Comparison of ENCODE assay signal across 15 cellular contexts in the genomic region with DNA sequence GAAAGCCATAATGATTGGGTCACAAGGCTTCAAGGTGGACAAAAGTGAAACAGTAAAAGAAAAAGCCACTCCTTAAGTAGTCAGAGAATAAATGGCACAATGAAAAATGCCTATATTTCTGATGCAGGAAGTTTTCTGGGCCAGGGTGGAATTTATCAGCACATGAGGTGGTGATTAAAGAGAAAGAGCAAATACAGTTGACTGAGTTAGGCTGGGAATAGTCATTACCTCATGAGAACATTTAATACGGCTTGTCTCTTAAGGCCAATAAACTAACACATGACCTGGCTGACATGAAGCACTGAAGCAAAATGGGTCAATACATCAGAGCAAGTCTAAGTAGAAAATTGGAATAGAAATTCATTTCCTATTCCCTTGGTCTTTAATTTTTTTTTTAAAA.
A peak's percentile ranks its signal among the peaks of the same experiment; 100 is the strongest.
DNase-seq lines count a peak whose midpoint lies in the region; ATAC-seq and TF ChIP-seq lines count a peak whose summit lies in the region.
"Had no signal": no experiment of that assay in that cellular context is flagged by ENCODE, and none has a peak within 500 bp of the region (broad histone marks: within the 10 kb centered on the region; RNA-seq: fewer than 3 reads in every experiment).

No MANE protein-coding gene starts in this region.

- intact Hi-C loops in activated T-helper 1 cell treated with anti-CD3 and anti-CD28 coated beads, Interleukin-12 subunit alpha, Interleukin-12 subunit beta, Interleukin-2, Interleukin-4 antibody, amounts not matched to agents 30 ng/mL and 10 ng/mL and 1 ng/mL, durations not matched to agents 14 hours and 24 hours and 36 hours (cut with micrococcal nuclease), result no loop called here

- no peak overlapping the region for H3K27ac Mint-ChIP-seq in activated T-helper 1 cell treated with anti-CD3 and anti-CD28 coated beads, Interleukin-12 subunit alpha, Interleukin-12 subunit beta, Interleukin-2, Interleukin-4 antibody, amounts not matched to agents 30 ng/mL and 10 ng/mL and 1 ng/mL, durations not matched to agents 14 hours and 24 hours and 36 hours
- H3K27ac Mint-ChIP-seq: B cell; CD4-positive, CD25-positive, alpha-beta regulatory T cell; CD8-positive, alpha-beta memory T cell had no signal

- no peak for TF ChIP-seq CTCF in retinal pigment epithelial cell (conservative IDR thresholded peaks at IDR 0.05; ENCODE audit: low read depth, low read length)

- H3K4me1 Mint-ChIP-seq in activated T-helper 1 cell treated with anti-CD3 and anti-CD28 coated beads, Interleukin-12 subunit alpha, Interleukin-12 subunit beta, Interleukin-2, Interleukin-4 antibody, amounts not matched to agents 30 ng/mL and 10 ng/mL and 1 ng/mL, durations not matched to agents 14 hours and 24 hours and 36 hours (ENCODE audit: low read depth), result no peaks in the 10 kb centered on the region
- H3K4me1 Mint-ChIP-seq: B cell; CD4-positive, CD25-positive, alpha-beta regulatory T cell; CD8-positive, alpha-beta memory T cell had no signal

- H3K27ac ChIP-seq in neuronal stem cell (replicated peaks; ENCODE audit: low read length), result no peak overlapping the region

- H3K9ac ChIP-seq in endocrine pancreas (ENCODE audit: control insufficient read depth, insufficient read depth, low read length) (no peak overlapping the region), neuronal stem cell (ENCODE audit: low read depth, low read length, poor library complexity) (no peak overlapping the region)

- H3K4me2 ChIP-seq in neuronal stem cell (ENCODE audit: insufficient read depth, low read length, poor library complexity, severe bottlenecking), result no peak overlapping the region

- H2BK120ac ChIP-seq in neuronal stem cell (ENCODE audit: low read depth, low read length), result no peak overlapping the region

- no peak overlapping the region for H2BK12ac ChIP-seq in neuronal stem cell (ENCODE audit: low read length)

- no peak overlapping the region for H4K91ac ChIP-seq in neuronal stem cell (ENCODE audit: low read depth, low read length, poor library complexity)

- H3K9me3 Mint-ChIP-seq in activated T-helper 1 cell treated with anti-CD3 and anti-CD28 coated beads, Interleukin-12 subunit alpha, Interleukin-12 subunit beta, Interleukin-2, Interleukin-4 antibody, amounts not matched to agents 30 ng/mL and 10 ng/mL and 1 ng/mL, durations not matched to agents 14 hours and 24 hours and 36 hours, result peaks cover 2% of the 10 kb centered on the region

- H3K4me1 ChIP-seq in endocrine pancreas (ENCODE audit: control insufficient read depth, insufficient read depth, low read length), result peaks cover 18% of the 10 kb centered on the region
- no peaks in the 10 kb centered on the region for H3K4me1 ChIP-seq in neuronal stem cell (ENCODE audit: control insufficient read depth in 2 of 2, insufficient read depth in 1 of 2, low read depth in 1 of 2, low read length in 2 of 2)

- H3K4me3 Mint-ChIP-seq in activated T-helper 1 cell treated with anti-CD3 and anti-CD28 coated beads, Interleukin-12 subunit alpha, Interleukin-12 subunit beta, Interleukin-2, Interleukin-4 antibody, amounts not matched to agents 30 ng/mL and 10 ng/mL and 1 ng/mL, durations not matched to agents 14 hours and 24 hours and 36 hours, result no peak overlapping the region
- H3K4me3 Mint-ChIP-seq: B cell; CD8-positive, alpha-beta memory T cell had no signal

- no peak overlapping the region for H2BK15ac ChIP-seq in neuronal stem cell (ENCODE audit: low read length)

- no peaks in the 10 kb centered on the region for H3K79me1 ChIP-seq in neuronal stem cell (ENCODE audit: low read depth, low read length)

- H3K36me3 ChIP-seq in endocrine pancreas (ENCODE audit: control insufficient read depth, insufficient read depth, low read length), result no peaks in the 10 kb centered on the region
- H3K36me3 ChIP-seq in neuronal stem cell (replicated peaks in 1 of 2; ENCODE audit: control insufficient read depth in 2 of 2, insufficient read depth in 2 of 2, low read length in 2 of 2), result no peaks in the 10 kb centered on the region
- H3K36me3 ChIP-seq: HAP-1 had no signal

- ATAC-seq in GM19324 (IDR thresholded peaks at IDR 0.05; ENCODE audit: low FRiP score, unreplicated experiment), result no peak

- in situ Hi-C loops in SK-MEL-5 (cut with HindIII; ENCODE audit: low pct_unique_long_range_greater_than_20kb, low sequenced_read_pairs), result no loop called here

- H3K23ac ChIP-seq in neuronal stem cell (ENCODE audit: low read depth, low read length, poor library complexity), result no peak overlapping the region

- H4K8ac ChIP-seq in neuronal stem cell (ENCODE audit: low read depth, low read length), result no peak overlapping the region

- H3K14ac ChIP-seq in neuronal stem cell (ENCODE audit: low read length), result no peak overlapping the region

- no peak overlapping the region for H2AK5ac ChIP-seq in neuronal stem cell (ENCODE audit: low read depth, low read length)

- H3K27me3 Mint-ChIP-seq in activated T-helper 1 cell treated with anti-CD3 and anti-CD28 coated beads, Interleukin-12 subunit alpha, Interleukin-12 subunit beta, Interleukin-2, Interleukin-4 antibody, amounts not matched to agents 30 ng/mL and 10 ng/mL and 1 ng/mL, durations not matched to agents 14 hours and 24 hours and 36 hours (ENCODE audit: insufficient read depth), result no peaks in the 10 kb centered on the region
- H3K27me3 Mint-ChIP-seq: B cell; CD8-positive, alpha-beta memory T cell had no signal

- H3K9me3 ChIP-seq in endocrine pancreas (ENCODE audit: control insufficient read depth, low read length) (no peaks in the 10 kb centered on the region), neuronal stem cell (replicated peaks in 1 of 2; ENCODE audit: control insufficient read depth in 2 of 2, insufficient read depth in 1 of 2, low read depth in 1 of 2, low read length in 2 of 2) (no peaks in the 10 kb centered on the region)
- H3K9me3 ChIP-seq: HAP-1 had no signal

- no CpG with 5 or more reads among the region's 1 CpG for WGBS in neuronal stem cell (ENCODE audit: extremely low coverage in 2 of 2, insufficient read length in 2 of 2, insufficient replicate concordance in 1 of 2), 2 donors

- peak; percentile 32 for DNase-seq in SK-MEL-5 (ENCODE audit: low read depth, low spot score)
- DNase-seq in neuronal stem cell (ENCODE audit: low spot score), result no peak
- peak; percentile 34 for DNase-seq in retinal pigment epithelial cell (ENCODE audit: low read depth)
- DNase-seq in HuH-7 (ENCODE audit: low spot score), result no peak
- DNase-seq in SHP77 treated with DMSO at 0.1 percent for 48 hours (lab: John Stamatoyannopoulos, UW), result no peak
- no peak for DNase-seq in activated T-helper 1 cell treated with anti-CD3 and anti-CD28 coated beads, Interleukin-12 subunit alpha, Interleukin-12 subunit beta, Interleukin-2, Interleukin-4 antibody, amounts not matched to agents 30 ng/mL and 10 ng/mL and 1 ng/mL, durations not matched to agents 14 hours and 24 hours and 36 hours (ENCODE audit: low spot score)
- DNase-seq: C1 segment of cervical spinal cord; CD4-positive, CD25-positive, alpha-beta regulatory T cell; CD8-positive, alpha-beta memory T cell; COR-L47; GDM1 had no signal

- H3K4ac ChIP-seq in neuronal stem cell (ENCODE audit: low read length), result no peak overlapping the region

- H3K4me3 ChIP-seq in endocrine pancreas (ENCODE audit: control insufficient read depth, insufficient read depth, low read length) (peak overlapping the region; percentile 42), neuronal stem cell (ENCODE audit: low read length in 2 of 2) (no peak overlapping the region), retinal pigment epithelial cell (ENCODE audit: low read length) (no peak overlapping the region)
- H3K4me3 ChIP-seq: HAP-1 had no signal

- no peaks in the 10 kb centered on the region for H3K36me3 Mint-ChIP-seq in activated T-helper 1 cell treated with anti-CD3 and anti-CD28 coated beads, Interleukin-12 subunit alpha, Interleukin-12 subunit beta, Interleukin-2, Interleukin-4 antibody, amounts not matched to agents 30 ng/mL and 10 ng/mL and 1 ng/mL, durations not matched to agents 14 hours and 24 hours and 36 hours (ENCODE audit: low read depth)
- H3K36me3 Mint-ChIP-seq: CD4-positive, CD25-positive, alpha-beta regulatory T cell had no signal

- H2BK5ac ChIP-seq in neuronal stem cell (ENCODE audit: low read length), result no peak overlapping the region

- no peak overlapping the region for H3K18ac ChIP-seq in neuronal stem cell (ENCODE audit: low read length)

- no peaks in the 10 kb centered on the region for H3K27me3 ChIP-seq in endocrine pancreas (ENCODE audit: control insufficient read depth, insufficient read depth, low read length)
- H3K27me3 ChIP-seq in neuronal stem cell (ENCODE audit: control insufficient read depth in 3 of 3, insufficient read depth in 3 of 3, low read depth in 1 of 3, low read length in 3 of 3), result no peaks in the 10 kb centered on the region

- H2AFZ ChIP-seq in neuronal stem cell (ENCODE audit: low read length), result peak overlapping the region; percentile 50

Comparison
In these comparisons a context has a peak if more than half of its experiments do, and no peak if none do; other contexts are left out.
1. DNase-seq: peak in SK-MEL-5 (single experiment) and retinal pigment epithelial cell (single experiment); none in neuronal stem cell (single experiment), HuH-7 (single experiment), SHP77 treated with DMSO at 0.1 percent for 48 hours (single experiment) and activated T-helper 1 cell treated with anti-CD3 and anti-CD28 coated beads, Interleukin-12 subunit alpha, Interleukin-12 subunit beta, Interleukin-2, Interleukin-4 antibody, amounts not matched to agents 30 ng/mL and 10 ng/mL and 1 ng/mL, durations not matched to agents 14 hours and 24 hours and 36 hours (single experiment).